Comparison of ENCODE assay signal across 29 cellular contexts in genomic region chr2:44922776-44923175, GRCh38. TPM values are rescaled to one million over a fixed set of nuclear protein-coding genes. Genes with fewer than 3 reads are reported as not detected.
DNase-seq lines count a peak whose midpoint lies in the region; ATAC-seq, FAIRE-seq and TF ChIP-seq lines count a peak whose summit lies in the region.
"Had no signal": no experiment of that assay in that cellular context is flagged by ENCODE, and none has a peak within 500 bp of the region (broad histone marks: within the 10 kb centered on the region; RNA-seq: fewer than 3 reads in every experiment).

No MANE protein-coding gene starts in this region.

- H3K9me3 Mint-ChIP-seq in astrocyte (ENCODE audit: unreplicated experiment): peaks cover 7% of the 10 kb centered on the region
- no peaks in the 10 kb centered on the region for H3K9me3 Mint-ChIP-seq in endodermal cell
- H3K9me3 Mint-ChIP-seq: CD4-positive, alpha-beta memory T cell had no signal

- TF ChIP-seq CTCF in astrocyte (IDR thresholded peaks at IDR 0.05; ENCODE audit: insufficient read depth, low read depth, low read length) (no peak), endodermal cell (conservative IDR thresholded peaks at IDR 0.05) (no peak)

- WGBS in endodermal cell (ENCODE audit: insufficient coverage in 1 of 2, insufficient read length in 1 of 2), 2 experiments: 84 to 92% methylated on average over 5 to 6 of the region's 6 CpGs

- peaks cover 9% of the 10 kb centered on the region for H3K4me1 Mint-ChIP-seq in astrocyte (ENCODE audit: low read depth, unreplicated experiment)
- peaks cover 43% of the 10 kb centered on the region for H3K4me1 Mint-ChIP-seq in endodermal cell
- H3K4me1 Mint-ChIP-seq: CD14-positive monocyte; CD4-positive, CD25-positive, alpha-beta regulatory T cell; CD8-positive, alpha-beta memory T cell had no signal

- H3K4me3 Mint-ChIP-seq in astrocyte (ENCODE audit: unreplicated experiment) (no peak overlapping the region), endodermal cell (no peak overlapping the region)
- H3K4me3 Mint-ChIP-seq: CD4-positive, alpha-beta memory T cell; CD8-positive, alpha-beta memory T cell had no signal

- no peak overlapping the region for H2AFZ ChIP-seq in astrocyte (ENCODE audit: low read depth, low read length)

- H3K27ac ChIP-seq in SK-N-MC: 0 out of 2 replicates have a peak overlapping the region, but pooled peaks have one; percentile 31
- no peak overlapping the region for H3K27ac ChIP-seq in astrocyte (ENCODE audit: low read depth, low read length)
- no peak overlapping the region for H3K27ac ChIP-seq in endodermal cell (ENCODE audit: low read depth, low read length)
- H3K27ac ChIP-seq: BLaER1 had no signal

- H3K9ac ChIP-seq in SK-N-MC (ENCODE audit: insufficient read length) (no peak overlapping the region), astrocyte (ENCODE audit: low read length) (no peak overlapping the region), endodermal cell (ENCODE audit: extremely low read depth, low read length, poor library complexity, severe bottlenecking) (no peak overlapping the region)
- H3K9ac ChIP-seq: BLaER1 had no signal

- H3K9me3 ChIP-seq in SK-N-MC (ENCODE audit: low read depth, low read length): no peaks in the 10 kb centered on the region
- peaks cover 2% of the 10 kb centered on the region for H3K9me3 ChIP-seq in astrocyte (ENCODE audit: insufficient read depth, low read depth, low read length)
- H3K9me3 ChIP-seq in endodermal cell (ENCODE audit: control insufficient read depth, low read length): no peaks in the 10 kb centered on the region
- H3K9me3 ChIP-seq: BE2C had no signal

- no peak for FAIRE-seq in astrocyte (lab: Jason Lieb, UNC)
- FAIRE-seq: A204.1, GM12878, GM12892, GM18507 had no signal

- H3K27ac Mint-ChIP-seq in astrocyte (ENCODE audit: unreplicated experiment) (peak overlapping the region; percentile 29), endodermal cell (no peak overlapping the region)
- H3K27ac Mint-ChIP-seq: CD14-positive monocyte; CD4-positive, alpha-beta memory T cell; CD4-positive, CD25-positive, alpha-beta regulatory T cell; CD8-positive, alpha-beta memory T cell had no signal

- ATAC-seq in esophagus mucosa: no peak
- ATAC-seq: GM12878 had no signal

- peaks cover 56% of the 10 kb centered on the region for H3K27me3 ChIP-seq in astrocyte (ENCODE audit: insufficient read depth, low read length)
- peaks cover 96% of the 10 kb centered on the region for H3K27me3 ChIP-seq in endodermal cell (ENCODE audit: control insufficient read depth, insufficient read depth, low read length, poor library complexity, severe bottlenecking)
- H3K27me3 ChIP-seq: BE2C had no signal

- DNase-seq in SK-N-MC (ENCODE audit: low read depth, low spot score) (no peak), astrocyte (ENCODE audit: low read depth) (no peak), retina (peak; percentile 63), endodermal cell (no peak)
- DNase-seq in activated effector memory CD4-positive, alpha-beta T cell treated with anti-CD3 and anti-CD28 coated beads, Interleukin-2, amount 50 U/mL, for 16 hours: no peak
- DNase-seq: 8988T; ACHN; BE2C; C1 segment of cervical spinal cord; CD4-positive, alpha-beta memory T cell; CD4-positive, CD25-positive, alpha-beta regulatory T cell; CD8-positive, alpha-beta memory T cell; COR-L47; DMS 273 treated with DMSO at 0.1 percent for 48 hours; DMS153; DMS53; DND-41; EL; GDM1 had no signal

- H3K36me3 ChIP-seq in SK-N-MC (ENCODE audit: insufficient read depth, low read length) (no peaks in the 10 kb centered on the region), astrocyte (ENCODE audit: insufficient read depth, low read length) (no peaks in the 10 kb centered on the region), endodermal cell (ENCODE audit: control insufficient read depth, insufficient read depth, low read length) (no peaks in the 10 kb centered on the region)
- H3K36me3 ChIP-seq: BE2C, BLaER1 had no signal

- H3K36me3 Mint-ChIP-seq in astrocyte (ENCODE audit: low read depth, unreplicated experiment) (no peaks in the 10 kb centered on the region), endodermal cell (ENCODE audit: low read depth) (peaks cover 2% of the 10 kb centered on the region)
- H3K36me3 Mint-ChIP-seq: CD14-positive monocyte; CD4-positive, alpha-beta memory T cell; CD4-positive, CD25-positive, alpha-beta regulatory T cell; CD8-positive, alpha-beta memory T cell had no signal

- H3K4me1 ChIP-seq in astrocyte (ENCODE audit: insufficient read depth, low read length) (peaks cover 9% of the 10 kb centered on the region), endodermal cell (ENCODE audit: control insufficient read depth, insufficient read depth, low read length) (peaks cover 23% of the 10 kb centered on the region)
- H3K4me1 ChIP-seq: BE2C, BLaER1 had no signal

- H3K4me3 ChIP-seq in SK-N-MC: peak overlapping the region; percentile 36; the same call in 1 of the 2 replicates
- no peak overlapping the region for H3K4me3 ChIP-seq in astrocyte (ENCODE audit: insufficient read depth, low read depth, low read length)
- H3K4me3 ChIP-seq in endodermal cell (ENCODE audit: low read length): no peak overlapping the region
- H3K4me3 ChIP-seq: BLaER1, GM12878 had no signal

- no peaks in the 10 kb centered on the region for H4K20me1 ChIP-seq in astrocyte (ENCODE audit: insufficient read depth, low read length)

- H3K27me3 Mint-ChIP-seq in astrocyte (ENCODE audit: low read depth, unreplicated experiment) (peaks cover 64% of the 10 kb centered on the region), endodermal cell (ENCODE audit: insufficient read depth) (peaks cover 95% of the 10 kb centered on the region)

- no peak overlapping the region for H3K4me2 ChIP-seq in astrocyte (ENCODE audit: low read length)
- H3K4me2 ChIP-seq: BLaER1 had no signal

- no peaks in the 10 kb centered on the region for H3K79me2 ChIP-seq in astrocyte (ENCODE audit: insufficient read depth, low read length)

RNA-seq across cellular contexts. Expression of gene SIX3, which starts 18.7 kb away (rescaled TPM):
- total RNA-seq in astrocyte (0.48 and 1.7 TPM in 2 replicates), endodermal cell (1 to 10 TPM; 1.9 to 5.7 TPM), esophagus mucosa (not detected)
- 0.71 TPM for polyA plus RNA-seq in endodermal cell (2013, experiment 1 of 2)
- polyA plus RNA-seq in endodermal cell (2013, experiment 2 of 2): 0.62 TPM
- total RNA-seq: CD4-positive, alpha-beta memory T cell; CD4-positive, CD25-positive, alpha-beta regulatory T cell; CD8-positive, alpha-beta memory T cell; Daoy; G401 had no signal
- polyA plus RNA-seq: AG04450; CD14-positive monocyte; CD4-positive, alpha-beta memory T cell; CD4-positive, CD25-positive, alpha-beta regulatory T cell; CD8-positive, alpha-beta memory T cell had no signal
